In genomic region chr16:23509763-23510153, GRCh38 we compare ENCODE assay signal across 1 cellular context.
TF ChIP-seq lines count a peak whose summit lies in the region.

No MANE protein-coding gene starts in this region.

TF ChIP-seq in endothelial cell of umbilical vein, 7 proteins besides CTCF, POLR2A, EP300 and RAD21:
- TF ChIP-seq GATA2 (IDR thresholded peaks at IDR 0.05; ENCODE audit: insufficient read depth, insufficient read length, low read depth, low read length), result peak; percentile 55
- no peak for TF ChIP-seq MAX (IDR thresholded peaks at IDR 0.05; ENCODE audit: insufficient read depth, insufficient read length)
- no peak for TF ChIP-seq JUN (IDR thresholded peaks at IDR 0.05; ENCODE audit: borderline replicate concordance, insufficient read depth, insufficient read length, low read depth)
